ENCODE assay signal across 36 cellular contexts in the genomic region with DNA sequence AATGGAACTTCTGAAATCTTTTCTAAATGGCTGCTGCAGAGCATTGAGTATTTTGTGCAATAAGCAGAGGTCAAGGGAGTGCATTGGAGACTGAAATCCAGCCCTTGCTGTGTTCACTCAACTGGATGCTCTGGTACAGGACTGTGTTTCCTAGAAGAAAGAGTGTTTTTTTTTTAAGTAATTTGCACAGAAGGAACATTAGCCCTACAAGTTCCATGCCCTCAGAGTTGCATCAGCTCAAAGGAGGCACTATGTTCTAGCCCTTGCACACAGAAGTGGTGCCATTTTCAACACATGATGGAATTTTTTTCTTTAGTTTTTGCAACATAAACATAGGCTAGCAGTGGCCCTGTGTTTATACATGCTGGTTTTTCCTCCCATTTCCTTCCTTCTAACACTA.
"Had no signal": no experiment of that assay in that cellular context is flagged by ENCODE, and none has a peak within 500 bp of the region (broad histone marks: within the 10 kb centered on the region; RNA-seq: fewer than 3 reads in every experiment).

No MANE protein-coding gene starts in this region.

- H3K36me3 Mint-ChIP-seq: activated naive CD4-positive, alpha-beta T cell treated with anti-CD3 and anti-CD28 coated beads, Interleukin-2, amount 10 ng/mL, durations not matched to agents 7 days and 5 days; activated naive CD8-positive, alpha-beta T cell treated with anti-CD3 and anti-CD28 coated beads, Interleukin-2, amount 10 ng/mL, durations not matched to agents 7 days and 5 days; brain had no signal

- H3K4me3 ChIP-seq: ascending aorta, cardiac muscle cell had no signal

- DNase-seq: activated B cell treated with CpG ODN at 0.5 μM for 24 hours; activated CD4-positive, alpha-beta memory T cell treated with anti-CD3 and anti-CD28 coated beads for 36 hours; activated CD4-positive, alpha-beta T cell treated with anti-CD3 and anti-CD28 coated beads for 4 hours; activated CD4-positive, alpha-beta T cell treated with anti-CD3 and anti-CD28 coated beads, Interleukin-2, amount 10 ng/mL, durations not matched to agents 24 days and 14 days; activated CD4-positive, alpha-beta T cell treated with anti-CD3 and anti-CD28 coated beads, Interleukin-2, amount 50 U/mL, for 1 hour; activated CD4-positive, alpha-beta T cell treated with anti-CD3 and anti-CD28 coated beads, Interleukin-2, amount 50 U/mL, for 4 hours; activated CD4-positive, CD25-positive, alpha-beta regulatory T cell treated with anti-CD3 and anti-CD28 coated beads, Interleukin-2, amount 50 U/mL, for 72 hours; activated CD8-positive, alpha-beta memory T cell treated with anti-CD3 and anti-CD28 coated beads, Interleukin-2, amount 50 U/mL, for 4 hours; activated CD8-positive, alpha-beta T cell treated with anti-CD3 and anti-CD28 coated beads for 36 hours; activated effector memory CD4-positive, alpha-beta T cell treated with Interleukin-2 at 50 U/mL for 16 hours; activated gamma-delta T cell; activated naive CD4-positive, alpha-beta T cell treated with anti-CD3 and anti-CD28 coated beads, Interleukin-2, amount 10 ng/mL, durations not matched to agents 7 days and 5 days; activated naive CD4-positive, alpha-beta T cell treated with Interleukin-2 at 50 U/mL for 16 hours; activated naive CD8-positive, alpha-beta T cell treated with anti-CD3 and anti-CD28 coated beads, Interleukin-2, amount 10 ng/mL, durations not matched to agents 7 days and 5 days; activated naive CD8-positive, alpha-beta T cell treated with anti-CD3 and anti-CD28 coated beads, Interleukin-2, amount 50 U/mL, for 24 hours; activated T-cell treated with anti-CD3 and anti-CD28 coated beads for 4 hours; activated T-cell treated with anti-CD3 and anti-CD28 coated beads, Interleukin-2, amount 50 U/mL, for 1 hour; activated T-cell treated with anti-CD3 and anti-CD28 coated beads, Interleukin-2, amount 50 U/mL, for 4 hours; activated T-cell treated with anti-CD3 and anti-CD28 coated beads, Interleukin-2, amount 50 U/mL, for 72 hours; amygdala; anterior cingulate cortex; caudate nucleus; cerebellar nuclear complex; T-cell; T-helper 2 cell; T-helper 9 cell had no signal

- H3K9me3 Mint-ChIP-seq: activated B cell treated with CpG ODN at 0.5 μM for 24 hours; activated CD4-positive, alpha-beta memory T cell treated with anti-CD3 and anti-CD28 coated beads for 36 hours; activated CD4-positive, alpha-beta T cell treated with anti-CD3 and anti-CD28 coated beads, Interleukin-2, amount 10 ng/mL, durations not matched to agents 24 days and 14 days; activated CD8-positive, alpha-beta T cell treated with anti-CD3 and anti-CD28 coated beads for 36 hours; activated naive CD4-positive, alpha-beta T cell treated with anti-CD3 and anti-CD28 coated beads, Interleukin-2, amount 10 ng/mL, durations not matched to agents 7 days and 5 days; activated naive CD4-positive, alpha-beta T cell treated with anti-CD3 and anti-CD28 coated beads, Interleukin-2, amount 50 U/mL, for 24 hours; activated naive CD8-positive, alpha-beta T cell treated with anti-CD3 and anti-CD28 coated beads, Interleukin-2, amount 10 ng/mL, durations not matched to agents 7 days and 5 days; activated naive CD8-positive, alpha-beta T cell treated with anti-CD3 and anti-CD28 coated beads, Interleukin-2, amount 50 U/mL, for 24 hours; activated T-cell treated with anti-CD3 and anti-CD28 coated beads, Interleukin-2, amount 50 U/mL, for 4 hours; activated T-cell treated with anti-CD3 and anti-CD28 coated beads, Interleukin-2, amount 50 U/mL, for 72 hours; activated T-helper 1 cell treated with anti-CD3 and anti-CD28 coated beads, Interleukin-12 subunit alpha, Interleukin-12 subunit beta, Interleukin-2, Interleukin-4 antibody, amounts not matched to agents 30 ng/mL and 10 ng/mL and 1 ng/mL, durations not matched to agents 14 hours and 24 hours and 36 hours; activated T-helper 2 cell treated with anti-CD3 and anti-CD28 coated beads, Interferon-gamma antibody, Interleukin-2, Interleukin-4, amounts not matched to agents 10 μg/mL and 5 μg/mL and 100 μg/mL, durations not matched to agents 14 hours and 24 hours and 36 hours; brain; central memory CD8-positive, alpha-beta T cell; T-cell; T-helper 2 cell treated with Interferon-gamma antibody and Interleukin-4, amounts not matched to agents 5 μg/mL and 100 μg/mL, for 36 hours had no signal

- ATAC-seq: activated CD8-positive, alpha-beta T cell treated with anti-CD3 and anti-CD28 coated beads for 36 hours; activated naive CD8-positive, alpha-beta T cell treated with anti-CD3 and anti-CD28 coated beads, Interleukin-2, amount 50 U/mL, for 24 hours; activated T-cell treated with anti-CD3 and anti-CD28 coated beads, Interleukin-2, amount 50 U/mL, for 4 hours; activated T-cell treated with anti-CD3 and anti-CD28 coated beads, Interleukin-2, amount 50 U/mL, for 72 hours; T-cell had no signal

- H3K4me1 ChIP-seq: ascending aorta had no signal

- H3K27me3 ChIP-seq: ascending aorta, cardiac muscle cell had no signal

- H3K4me3 Mint-ChIP-seq: activated B cell treated with CpG ODN at 0.5 μM for 24 hours; activated CD4-positive, alpha-beta memory T cell treated with anti-CD3 and anti-CD28 coated beads for 36 hours; activated CD4-positive, alpha-beta T cell treated with anti-CD3 and anti-CD28 coated beads, Interleukin-2, amount 10 ng/mL, durations not matched to agents 24 days and 14 days; activated CD8-positive, alpha-beta T cell treated with anti-CD3 and anti-CD28 coated beads for 36 hours; activated naive CD4-positive, alpha-beta T cell treated with anti-CD3 and anti-CD28 coated beads, Interleukin-2, amount 10 ng/mL, durations not matched to agents 7 days and 5 days; activated naive CD4-positive, alpha-beta T cell treated with anti-CD3 and anti-CD28 coated beads, Interleukin-2, amount 50 U/mL, for 24 hours; activated naive CD8-positive, alpha-beta T cell; activated naive CD8-positive, alpha-beta T cell treated with anti-CD3 and anti-CD28 coated beads, Interleukin-2, amount 10 ng/mL, durations not matched to agents 7 days and 5 days; activated naive CD8-positive, alpha-beta T cell treated with anti-CD3 and anti-CD28 coated beads, Interleukin-2, amount 50 U/mL, for 24 hours; activated T-cell treated with anti-CD3 and anti-CD28 coated beads, Interleukin-2, amount 50 U/mL, for 4 hours; activated T-cell treated with anti-CD3 and anti-CD28 coated beads, Interleukin-2, amount 50 U/mL, for 72 hours; activated T-helper 1 cell treated with anti-CD3 and anti-CD28 coated beads, Interleukin-12 subunit alpha, Interleukin-12 subunit beta, Interleukin-2, Interleukin-4 antibody, amounts not matched to agents 30 ng/mL and 10 ng/mL and 1 ng/mL, durations not matched to agents 14 hours and 24 hours and 36 hours; brain; central memory CD8-positive, alpha-beta T cell; T-cell; T-helper 2 cell treated with Interferon-gamma antibody and Interleukin-4, amounts not matched to agents 5 μg/mL and 100 μg/mL, for 36 hours had no signal

- H3K27ac ChIP-seq: ascending aorta, cardiac muscle cell, VCaP had no signal

- H3K9me3 ChIP-seq: ascending aorta had no signal

- H3K27ac Mint-ChIP-seq: activated B cell treated with CpG ODN at 0.5 μM for 24 hours; activated CD4-positive, alpha-beta memory T cell treated with anti-CD3 and anti-CD28 coated beads for 36 hours; activated CD4-positive, alpha-beta T cell treated with anti-CD3 and anti-CD28 coated beads, Interleukin-2, amount 10 ng/mL, durations not matched to agents 24 days and 14 days; activated CD8-positive, alpha-beta T cell treated with anti-CD3 and anti-CD28 coated beads for 36 hours; activated naive CD4-positive, alpha-beta T cell treated with anti-CD3 and anti-CD28 coated beads, Interleukin-2, amount 10 ng/mL, durations not matched to agents 7 days and 5 days; activated naive CD4-positive, alpha-beta T cell treated with anti-CD3 and anti-CD28 coated beads, Interleukin-2, amount 50 U/mL, for 24 hours; activated naive CD8-positive, alpha-beta T cell; activated naive CD8-positive, alpha-beta T cell treated with anti-CD3 and anti-CD28 coated beads, Interleukin-2, amount 10 ng/mL, durations not matched to agents 7 days and 5 days; activated naive CD8-positive, alpha-beta T cell treated with anti-CD3 and anti-CD28 coated beads, Interleukin-2, amount 50 U/mL, for 24 hours; activated T-cell treated with anti-CD3 and anti-CD28 coated beads, Interleukin-2, amount 50 U/mL, for 72 hours; activated T-helper 1 cell treated with anti-CD3 and anti-CD28 coated beads, Interleukin-12 subunit alpha, Interleukin-12 subunit beta, Interleukin-2, Interleukin-4 antibody, amounts not matched to agents 30 ng/mL and 10 ng/mL and 1 ng/mL, durations not matched to agents 14 hours and 24 hours and 36 hours; activated T-helper 2 cell treated with anti-CD3 and anti-CD28 coated beads, Interferon-gamma antibody, Interleukin-2, Interleukin-4, amounts not matched to agents 10 μg/mL and 5 μg/mL and 100 μg/mL, durations not matched to agents 14 hours and 24 hours and 36 hours; brain; T-cell; T-helper 2 cell treated with Interferon-gamma antibody and Interleukin-4, amounts not matched to agents 5 μg/mL and 100 μg/mL, for 36 hours had no signal

- H3K36me3 ChIP-seq: ascending aorta, cardiac muscle cell had no signal

- H3K4me1 Mint-ChIP-seq: activated B cell treated with CpG ODN at 0.5 μM for 24 hours; activated CD4-positive, alpha-beta T cell treated with anti-CD3 and anti-CD28 coated beads, Interleukin-2, amount 10 ng/mL, durations not matched to agents 24 days and 14 days; activated naive CD4-positive, alpha-beta T cell treated with anti-CD3 and anti-CD28 coated beads, Interleukin-2, amount 10 ng/mL, durations not matched to agents 7 days and 5 days; activated naive CD4-positive, alpha-beta T cell treated with anti-CD3 and anti-CD28 coated beads, Interleukin-2, amount 50 U/mL, for 24 hours; activated naive CD8-positive, alpha-beta T cell treated with anti-CD3 and anti-CD28 coated beads, Interleukin-2, amount 10 ng/mL, durations not matched to agents 7 days and 5 days had no signal

- H3K27me3 Mint-ChIP-seq: activated B cell treated with CpG ODN at 0.5 μM for 24 hours; activated CD4-positive, alpha-beta memory T cell treated with anti-CD3 and anti-CD28 coated beads for 36 hours; activated CD4-positive, alpha-beta T cell treated with anti-CD3 and anti-CD28 coated beads, Interleukin-2, amount 10 ng/mL, durations not matched to agents 24 days and 14 days; activated CD8-positive, alpha-beta T cell treated with anti-CD3 and anti-CD28 coated beads for 36 hours; activated naive CD4-positive, alpha-beta T cell treated with anti-CD3 and anti-CD28 coated beads, Interleukin-2, amount 10 ng/mL, durations not matched to agents 7 days and 5 days; activated naive CD4-positive, alpha-beta T cell treated with anti-CD3 and anti-CD28 coated beads, Interleukin-2, amount 50 U/mL, for 24 hours; activated naive CD8-positive, alpha-beta T cell; activated naive CD8-positive, alpha-beta T cell treated with anti-CD3 and anti-CD28 coated beads, Interleukin-2, amount 10 ng/mL, durations not matched to agents 7 days and 5 days; activated naive CD8-positive, alpha-beta T cell treated with anti-CD3 and anti-CD28 coated beads, Interleukin-2, amount 50 U/mL, for 24 hours; brain; central memory CD8-positive, alpha-beta T cell; T-cell had no signal
